Comparison of ENCODE assay signal across 25 cellular contexts in genomic region chr5:31185951-31186350, GRCh38. TPM values are rescaled to one million over a fixed set of nuclear protein-coding genes. Genes with fewer than 3 reads are reported as not detected.
"Had no signal": no experiment of that assay in that cellular context is flagged by ENCODE, and none has a peak within 500 bp of the region (broad histone marks: within the 10 kb centered on the region; RNA-seq: fewer than 3 reads in every experiment).

No MANE protein-coding gene starts in this region.

- H3K36me3 ChIP-seq: brain microvascular endothelial cell, breast epithelium had no signal

- DNase-seq: activated B cell treated with CpG ODN at 0.5 μM for 24 hours; activated CD4-positive, alpha-beta memory T cell treated with anti-CD3 and anti-CD28 coated beads, Interleukin-2, amount 10 ng/mL, durations not matched to agents 7 days and 5 days; activated CD4-positive, alpha-beta T cell treated with anti-CD3 and anti-CD28 coated beads for 48 hours; activated CD4-positive, alpha-beta T cell treated with anti-CD3 and anti-CD28 coated beads, Interleukin-2, amount 10 ng/mL, durations not matched to agents 7 days and 5 days; activated CD4-positive, alpha-beta T cell treated with anti-CD3 and anti-CD28 coated beads, Interleukin-2, amount 50 U/mL, for 48 hours; activated CD4-positive, CD25-positive, alpha-beta regulatory T cell treated with anti-CD3 and anti-CD28 coated beads, Interleukin-2, amount 50 U/mL, for 72 hours; activated CD8-positive, alpha-beta memory T cell treated with anti-CD3 and anti-CD28 coated beads for 24 hours; activated CD8-positive, alpha-beta memory T cell treated with anti-CD3 and anti-CD28 coated beads, Interleukin-2, amount 10 ng/mL, durations not matched to agents 7 days and 5 days; activated CD8-positive, alpha-beta memory T cell treated with anti-CD3 and anti-CD28 coated beads, Interleukin-2, amount 50 U/mL, for 48 hours; activated CD8-positive, alpha-beta T cell treated with anti-CD3 and anti-CD28 coated beads, Interleukin-2, amount 10 ng/mL, durations not matched to agents 7 days and 5 days; activated effector memory CD4-positive, alpha-beta T cell treated with Interleukin-2 at 50 U/mL for 16 hours; activated gamma-delta T cell; activated naive CD4-positive, alpha-beta T cell treated with anti-CD3 and anti-CD28 coated beads, Interleukin-2, amount 10 ng/mL, durations not matched to agents 7 days and 5 days; activated naive CD4-positive, alpha-beta T cell treated with Interleukin-2 at 50 U/mL for 16 hours; activated naive CD8-positive, alpha-beta T cell treated with anti-CD3 and anti-CD28 coated beads, Interleukin-2, amount 10 ng/mL, durations not matched to agents 7 days and 5 days; activated naive CD8-positive, alpha-beta T cell treated with anti-CD3 and anti-CD28 coated beads, Interleukin-2, amount 50 U/mL, for 24 hours; activated T-cell treated with anti-CD3 and anti-CD28 coated beads, Interleukin-2, amount 50 U/mL, for 24 hours; activated T-cell treated with anti-CD3 and anti-CD28 coated beads, Interleukin-2, amount 50 U/mL, for 48 hours; body of pancreas; central memory CD4-positive, alpha-beta T cell; T-helper 9 cell had no signal

- H3K9me3 ChIP-seq: body of pancreas, breast epithelium had no signal

- H3K4me1 ChIP-seq: body of pancreas, breast epithelium had no signal

- H3K4me3 ChIP-seq: body of pancreas, breast epithelium had no signal

- H3K27ac ChIP-seq: body of pancreas, brain microvascular endothelial cell, breast epithelium, VCaP had no signal

- ATAC-seq: activated CD8-positive, alpha-beta memory T cell treated with anti-CD3 and anti-CD28 coated beads, Interleukin-2, amount 10 ng/mL, durations not matched to agents 7 days and 5 days; activated CD8-positive, alpha-beta T cell treated with anti-CD3 and anti-CD28 coated beads, Interleukin-2, amount 10 ng/mL, durations not matched to agents 7 days and 5 days; activated naive CD8-positive, alpha-beta T cell treated with anti-CD3 and anti-CD28 coated beads, Interleukin-2, amount 50 U/mL, for 24 hours had no signal

- H3K27me3 ChIP-seq: body of pancreas, brain microvascular endothelial cell, breast epithelium had no signal

RNA-seq across cellular contexts. Expression of gene CDH6, which starts 7.5 kb away (rescaled TPM):
- total RNA-seq: activated B cell treated with CpG ODN at 0.5 μM for 24 hours; activated CD4-positive, alpha-beta memory T cell treated with anti-CD3 and anti-CD28 coated beads, Interleukin-2, amount 10 ng/mL, durations not matched to agents 7 days and 5 days; activated CD4-positive, alpha-beta T cell treated with anti-CD3 and anti-CD28 coated beads, Interleukin-2, amount 10 ng/mL, durations not matched to agents 7 days and 5 days; activated CD8-positive, alpha-beta memory T cell treated with anti-CD3 and anti-CD28 coated beads, Interleukin-2, amount 10 ng/mL, durations not matched to agents 7 days and 5 days; activated CD8-positive, alpha-beta T cell treated with anti-CD3 and anti-CD28 coated beads, Interleukin-2, amount 10 ng/mL, durations not matched to agents 7 days and 5 days; activated naive CD8-positive, alpha-beta T cell treated with anti-CD3 and anti-CD28 coated beads, Interleukin-2, amount 10 ng/mL, durations not matched to agents 7 days and 5 days; activated T-helper 2 cell treated with anti-CD3 and anti-CD28 coated beads, Interferon-gamma antibody, Interleukin-2, Interleukin-4, amounts not matched to agents 10 μg/mL and 5 μg/mL and 100 μg/mL, durations not matched to agents 14 hours and 24 hours and 36 hours had no signal
